ENCODE assay signal across 8 cellular contexts in genomic region chr12:62601765-62602444, GRCh38.
DNase-seq lines count a peak whose midpoint lies in the region; ATAC-seq, FAIRE-seq and TF ChIP-seq lines count a peak whose summit lies in the region.

No MANE protein-coding gene starts in this region.

- H3K36me3 ChIP-seq in DND-41 (ENCODE audit: insufficient read depth, low read length) (no peaks in the 10 kb centered on the region; the same call in 1 of the 2 replicates), H1 (ENCODE audit: control insufficient read depth in 2 of 4, insufficient read depth in 4 of 4, low read length in 3 of 4) (no peaks in the 10 kb centered on the region), pancreas (no peaks in the 10 kb centered on the region)

- DNase-seq in DND-41: no peak
- peak; percentile 21 for DNase-seq in NAMALWA (ENCODE audit: low spot score)
- no peak for DNase-seq in H1 (ENCODE audit: low read depth in 1 of 2, low spot score in 2 of 2)
- DNase-seq in pancreas: no peak
- no peak for DNase-seq in stimulated activated CD4-positive, alpha-beta T cell treated with anti-CD3 and anti-CD28 coated beads, Interleukin-4, amount 100 ng/mL, for 4 hours

- H2AFZ ChIP-seq in DND-41 (ENCODE audit: low read depth, low read length) (peak overlapping the region; percentile 92), H1 (ENCODE audit: low read length) (peak overlapping the region; percentile 89; the same call in 1 of the 2 replicates)

- no peak for TF ChIP-seq RAD21 in H1 (IDR thresholded peaks at IDR 0.05 in 1 of 2, conservative IDR thresholded peaks at IDR 0.05 in 1 of 2; ENCODE audit: low read depth in 2 of 2, low read length in 2 of 2)

- H4K20me1 ChIP-seq in DND-41 (ENCODE audit: insufficient read depth, low read length) (peaks cover 3% of the 10 kb centered on the region; the same call in 1 of the 2 replicates), H1 (replicated peaks in 1 of 2; ENCODE audit: control insufficient read depth in 1 of 2, insufficient read depth in 2 of 2, low read length in 2 of 2) (peaks cover 4 to 6% of the 10 kb centered on the region in 2 experiments)

- 27% methylated on average over 10 of the region's 10 CpGs; no CpG with 5 or more reads in 1 of the 2 experiments for WGBS in H1 (ENCODE audit: extremely low coverage in 1 of 2, insufficient coverage in 1 of 2, insufficient read length in 1 of 2, insufficient replicate concordance in 2 of 2, low coverage in 1 of 2, low lambda C conversion rate in 2 of 2, missing lambda C conversion rate in 1 of 2), 2 experiments
- 2 to 3% methylated on average over 10 of the region's 10 CpGs for WGBS in pancreas, 2 donors

- peak overlapping the region; percentile 68 to 70 for H3K4me3 ChIP-seq in DND-41 (ENCODE audit: low read depth in 1 of 2, low read length in 2 of 2)
- H3K4me3 ChIP-seq in H1 (ENCODE audit: extremely low read depth in 1 of 4, insufficient read depth in 2 of 4, low read depth in 3 of 4, low read length in 4 of 4): peak overlapping the region; percentile 72 to 79 (median 73)
- H3K4me3 ChIP-seq in pancreas: peak overlapping the region; percentile 66 to 84 (median 73)

- intact Hi-C loops in pancreas (cut with DNase I): no loop called here

- no peak for TF ChIP-seq EP300 in H1 (IDR thresholded peaks at IDR 0.05; ENCODE audit: borderline replicate concordance in 1 of 2, low read depth in 2 of 2, low read length in 2 of 2)

- H3K9me3 ChIP-seq in DND-41 (ENCODE audit: insufficient read depth, low read length, severe bottlenecking) (no peaks in the 10 kb centered on the region), H1 (ENCODE audit: insufficient read depth in 2 of 2, low read depth in 1 of 2, low read length in 1 of 2) (no peaks in the 10 kb centered on the region), pancreas (no peaks in the 10 kb centered on the region)

- H3K14ac ChIP-seq in H1 (ENCODE audit: insufficient read length): no peak overlapping the region

- H2BK120ac ChIP-seq in H1 (replicated peaks; ENCODE audit: low read depth, low read length): peak overlapping the region; percentile 30

- H3K79me1 ChIP-seq in H1 (ENCODE audit: low read depth, low read length): no peaks in the 10 kb centered on the region

- H3K4me2 ChIP-seq in DND-41 (ENCODE audit: insufficient read depth, low read length): peak overlapping the region; percentile 75
- H3K4me2 ChIP-seq in H1 (ENCODE audit: insufficient read depth in 1 of 2, low read depth in 2 of 2, low read length in 2 of 2): peak overlapping the region; percentile 66 to 80

- H3K23me2 ChIP-seq in H1 (ENCODE audit: low read depth, low read length): no peaks in the 10 kb centered on the region

- no peak for TF ChIP-seq POLR2A in H1 (IDR thresholded peaks at IDR 0.05; ENCODE audit: control extremely low read depth in 1 of 2, low read depth in 2 of 2, low read length in 2 of 2)

- peaks cover 36% of the 10 kb centered on the region for H3K79me2 ChIP-seq in DND-41 (ENCODE audit: insufficient read depth, low read length)
- H3K79me2 ChIP-seq in H1 (ENCODE audit: control insufficient read depth in 1 of 2, insufficient read depth in 2 of 2, low read length in 2 of 2): peaks cover 0 to 32% of the 10 kb centered on the region in 2 experiments; a peak in 3 of 4 replicates

- peak overlapping the region; percentile 84; the same call in 1 of the 2 replicates for H2BK15ac ChIP-seq in H1 (ENCODE audit: low read length)

- peak overlapping the region; percentile 81 for H4K91ac ChIP-seq in H1 (replicated peaks; ENCODE audit: insufficient read length, low read length)

- peak overlapping the region; percentile 92; the same call in 1 of the 2 replicates for H2BK12ac ChIP-seq in H1 (ENCODE audit: low read depth, low read length)

- H3K18ac ChIP-seq in H1 (ENCODE audit: extremely low read depth, low read length): peak overlapping the region; percentile 96

- H2BK20ac ChIP-seq in H1 (ENCODE audit: low read length): no peak overlapping the region

- H3K9ac ChIP-seq in DND-41 (ENCODE audit: low read depth, low read length) (peak overlapping the region; percentile 100), H1 (replicated peaks in 1 of 4; ENCODE audit: extremely low read depth in 1 of 4, low read depth in 3 of 4, low read length in 3 of 4) (peak overlapping the region in 3 of 4 experiments; percentile 75 to 95 (median 90); a peak in 6 of 7 replicates)

- H3K27ac ChIP-seq in DND-41 (ENCODE audit: low read length) (peak overlapping the region; percentile 96), H1 (ENCODE audit: low read depth, low read length) (peak overlapping the region; percentile 99), pancreas (peak overlapping the region; percentile 99 to 100 (median 100))

- no peak for ATAC-seq in DND-41 (ENCODE audit: insufficient read depth, low read depth)
- ATAC-seq in pancreas: no peak
- no peak for ATAC-seq in GM19324 (IDR thresholded peaks at IDR 0.05; ENCODE audit: low FRiP score, unreplicated experiment)
- no peak for ATAC-seq in HG03354 (IDR thresholded peaks at IDR 0.05; ENCODE audit: poor library complexity, severe bottlenecking, unreplicated experiment)
- ATAC-seq in HG02938 (IDR thresholded peaks at IDR 0.05; ENCODE audit: unreplicated experiment): no peak

- peak overlapping the region; percentile 73 for H3K4ac ChIP-seq in H1 (replicated peaks; ENCODE audit: insufficient read length, low read depth, low read length)

- peak overlapping the region; percentile 96 for H2BK5ac ChIP-seq in H1 (ENCODE audit: low read depth, low read length)

- H3K23ac ChIP-seq in H1 (ENCODE audit: insufficient read length): no peak overlapping the region

- H3K27me3 ChIP-seq in DND-41 (ENCODE audit: insufficient read depth, low read length, poor library complexity) (no peaks in the 10 kb centered on the region), H1 (replicated peaks in 1 of 4; ENCODE audit: control insufficient read depth in 3 of 4, extremely low read depth in 1 of 4, insufficient read depth in 3 of 4, low read length in 3 of 4) (no peaks in the 10 kb centered on the region), pancreas (no peaks in the 10 kb centered on the region)

- H3K4me1 ChIP-seq in DND-41 (ENCODE audit: insufficient read depth, low read length) (peaks cover 29% of the 10 kb centered on the region), H1 (replicated peaks in 1 of 4; ENCODE audit: control insufficient read depth in 3 of 4, insufficient read depth in 4 of 4, low read length in 3 of 4) (peaks cover 0 to 6% (median 4%) of the 10 kb centered on the region in 4 experiments; a peak in 5 of 7 replicates), pancreas (peaks cover 8 to 9% (median 9%) of the 10 kb centered on the region in 3 donors)

- no peak overlapping the region for H2AK5ac ChIP-seq in H1 (ENCODE audit: low read depth, low read length)

- POLR2A ChIA-PET in H1 (lab: Charles Lee; ENCODE audit: partially characterized antibody): interaction anchor here (0.5 to 3.5 kb wide), 19 partner anchors 9 to 394 kb away, joined by 3 to 27 read pairs (median 5); no protein-coding TSS in a partner anchor

- CTCF ChIA-PET in H1 (lab: Charles Lee; ENCODE audit: partially characterized antibody): interaction anchor here (0.8 to 2.9 kb wide), 7 partner anchors 20 to 198 kb away, joined by 3 to 17 read pairs (median 3); no protein-coding TSS in a partner anchor

- peak overlapping the region; percentile 99 for H4K5ac ChIP-seq in H1 (ENCODE audit: insufficient read length, low read depth, low read length)

- peak overlapping the region; percentile 97 for H3K56ac ChIP-seq in H1 (replicated peaks; ENCODE audit: insufficient read length, low read depth, low read length)

- peak overlapping the region; percentile 100 for H4K8ac ChIP-seq in H1 (ENCODE audit: extremely low read depth, insufficient read depth, low read length)

- TF ChIP-seq CTCF in DND-41 (IDR thresholded peaks at IDR 0.05; ENCODE audit: borderline replicate concordance, extremely low read depth, low read length, poor library complexity, severe bottlenecking) (no peak), H1 (IDR thresholded peaks at IDR 0.05; ENCODE audit: control extremely low read depth in 1 of 3, insufficient read depth in 1 of 3, low read depth in 1 of 3, low read length in 3 of 3) (no peak), pancreas (IDR thresholded peaks at IDR 0.05) (no peak)

- no peak for FAIRE-seq in H1 (lab: Jason Lieb, UNC)
- FAIRE-seq in pancreas (lab: Jason Lieb, UNC): no peak

TF ChIP-seq in H1, 55 proteins besides CTCF, POLR2A, EP300 and RAD21:
- TF ChIP-seq TEAD4 (IDR thresholded peaks at IDR 0.05; ENCODE audit: low read depth, low read length) (peak; percentile 76), TCF12 (IDR thresholded peaks at IDR 0.05; ENCODE audit: low read depth, low read length) (no peak)
TF ChIP-seq in H1: peak in this region for 1.
